Comparison of ENCODE assay signal across 25 cellular contexts in genomic region chr16:31430380-31431052, GRCh38. TPM values are rescaled to one million over a fixed set of nuclear protein-coding genes. Genes with fewer than 3 reads are reported as not detected.
A peak's percentile ranks its signal among the peaks of the same experiment; 100 is the strongest.
DNase-seq lines count a peak whose midpoint lies in the region; ATAC-seq and TF ChIP-seq lines count a peak whose summit lies in the region.
"Had no signal": no experiment of that assay in that cellular context is flagged by ENCODE, and none has a peak within 500 bp of the region (broad histone marks: within the 10 kb centered on the region; RNA-seq: fewer than 3 reads in every experiment).

No MANE protein-coding gene starts in this region.

- peaks cover 9% of the 10 kb centered on the region for H3K27me3 Mint-ChIP-seq in activated CD8-positive, alpha-beta memory T cell treated with anti-CD3 and anti-CD28 coated beads, Interleukin-2, amount 10 ng/mL, durations not matched to agents 7 days and 5 days
- H3K27me3 Mint-ChIP-seq in chondrocyte (ENCODE audit: low read depth) (peaks cover 24% of the 10 kb centered on the region), Calu3 (ENCODE audit: unreplicated experiment) (peaks cover 39% of the 10 kb centered on the region)
- H3K27me3 Mint-ChIP-seq: activated CD4-positive, alpha-beta T cell treated with anti-CD3 and anti-CD28 coated beads, Interleukin-2, amount 10 ng/mL, durations not matched to agents 7 days and 5 days; effector memory CD8-positive, alpha-beta T cell had no signal

- H2AFZ ChIP-seq in Karpas-422 (ENCODE audit: low read length) = no peak overlapping the region

- intact Hi-C loops in psoas muscle (cut with DNase I) (no loop called here), Calu3 (cut with micrococcal nuclease; ENCODE audit: unreplicated experiment) (no loop called here)

- H3K4me3 ChIP-seq in Karpas-422 (ENCODE audit: low read length) (no peak overlapping the region), psoas muscle (no peak overlapping the region), SJCRH30 (no peak overlapping the region)
- H3K4me3 ChIP-seq: A549, esophagus squamous epithelium, left lung, uterus had no signal

- no TSS peak for BruUV-seq in Calu3 (replicated peaks; lab: Mats Ljungman, UMichigan)

- WGBS in psoas muscle, 3 donors = 42 to 57% (median 51%) methylated on average over 5 of the region's 5 CpGs

- H4K20me1 ChIP-seq in Karpas-422 (ENCODE audit: insufficient read depth, low read depth, low read length) = no peaks in the 10 kb centered on the region

- H3K4me1 Mint-ChIP-seq in activated CD8-positive, alpha-beta memory T cell treated with anti-CD3 and anti-CD28 coated beads, Interleukin-2, amount 10 ng/mL, durations not matched to agents 7 days and 5 days = peaks cover 35% of the 10 kb centered on the region
- H3K4me1 Mint-ChIP-seq in chondrocyte (ENCODE audit: low read depth) (no peaks in the 10 kb centered on the region), Calu3 (ENCODE audit: low read depth, unreplicated experiment) (no peaks in the 10 kb centered on the region)

- H3K36me3 Mint-ChIP-seq in activated CD8-positive, alpha-beta memory T cell treated with anti-CD3 and anti-CD28 coated beads, Interleukin-2, amount 10 ng/mL, durations not matched to agents 7 days and 5 days = peaks cover 2% of the 10 kb centered on the region
- H3K36me3 Mint-ChIP-seq in chondrocyte (ENCODE audit: low read depth) (no peaks in the 10 kb centered on the region), Calu3 (ENCODE audit: insufficient read depth, unreplicated experiment) (peaks cover 5% of the 10 kb centered on the region)
- H3K36me3 Mint-ChIP-seq: T-cell had no signal

- H3K4me3 Mint-ChIP-seq in activated CD8-positive, alpha-beta memory T cell treated with anti-CD3 and anti-CD28 coated beads, Interleukin-2, amount 10 ng/mL, durations not matched to agents 7 days and 5 days = no peak overlapping the region
- H3K4me3 Mint-ChIP-seq in chondrocyte (ENCODE audit: unreplicated experiment) (no peak overlapping the region), Calu3 (ENCODE audit: low read depth, unreplicated experiment) (no peak overlapping the region)
- H3K4me3 Mint-ChIP-seq: activated CD4-positive, alpha-beta T cell treated with anti-CD3 and anti-CD28 coated beads, Interleukin-2, amount 10 ng/mL, durations not matched to agents 7 days and 5 days; activated naive CD4-positive, alpha-beta T cell treated with anti-CD3 and anti-CD28 coated beads for 36 hours; effector memory CD8-positive, alpha-beta T cell; T-cell had no signal

- H3K27me3 ChIP-seq in Karpas-422 (ENCODE audit: low read length) (no peaks in the 10 kb centered on the region), psoas muscle (ENCODE audit: insufficient read depth in 3 of 3, low read length in 2 of 3) (no peaks in the 10 kb centered on the region), SJCRH30 (no peaks in the 10 kb centered on the region)
- H3K27me3 ChIP-seq: BE2C, uterus had no signal

- no peaks in the 10 kb centered on the region for H3K79me2 ChIP-seq in Karpas-422 (ENCODE audit: low read length)

- H3K9ac ChIP-seq in Karpas-422 (ENCODE audit: low read length) = no peak overlapping the region

- H3K27ac ChIP-seq in Karpas-422 (ENCODE audit: low read length) (no peak overlapping the region), psoas muscle (peak overlapping the region; percentile 99), SJCRH30 (no peak overlapping the region)
- H3K27ac ChIP-seq: A549, esophagus squamous epithelium, left lung, uterus had no signal

- no peak for DNase-seq in activated CD8-positive, alpha-beta memory T cell treated with anti-CD3 and anti-CD28 coated beads, Interleukin-2, amount 10 ng/mL, durations not matched to agents 7 days and 5 days
- no peak for DNase-seq in activated CD8-positive, alpha-beta memory T cell treated with anti-CD3 and anti-CD28 coated beads for 24 hours
- DNase-seq in Karpas-422 (peak; percentile 29), chondrocyte (ENCODE audit: low spot score) (peak; percentile 19), psoas muscle (no peak), HUDEP-2 (lab: John Stamatoyannopoulos, UW; ENCODE audit: unreplicated experiment in 76 of 76) (no peak), Calu3 (no peak), SJCRH30 (no peak)
- DNase-seq: activated CD4-positive, alpha-beta T cell treated with anti-CD3 and anti-CD28 coated beads, Interleukin-2, amount 10 ng/mL, durations not matched to agents 7 days and 5 days; activated naive CD4-positive, alpha-beta T cell treated with anti-CD3 and anti-CD28 coated beads for 36 hours; BE2C; Caco-2; effector memory CD8-positive, alpha-beta T cell; esophagus squamous epithelium; left lung; NCI-H2171 treated with DMSO at 0.1 percent for 48 hours; NCI-H526; nucleus accumbens; SHP77 treated with DMSO at 0.1 percent for 48 hours; stimulated activated CD8-positive, alpha-beta memory T cell treated with anti-CD3 and anti-CD28 coated beads, Interleukin-4, amount 100 ng/mL, for 48 hours; T-cell; uterus had no signal

- no peaks in the 10 kb centered on the region for H3K9me2 ChIP-seq in Karpas-422 (replicated peaks; ENCODE audit: insufficient read depth, low read length)

- H3K9me3 Mint-ChIP-seq in activated CD8-positive, alpha-beta memory T cell treated with anti-CD3 and anti-CD28 coated beads, Interleukin-2, amount 10 ng/mL, durations not matched to agents 7 days and 5 days (ENCODE audit: low read depth) = no peaks in the 10 kb centered on the region
- no peaks in the 10 kb centered on the region for H3K9me3 Mint-ChIP-seq in chondrocyte (ENCODE audit: low read depth)
- no peaks in the 10 kb centered on the region for H3K9me3 Mint-ChIP-seq in Calu3 (ENCODE audit: low read depth, unreplicated experiment)
- H3K9me3 Mint-ChIP-seq: activated CD4-positive, alpha-beta T cell treated with anti-CD3 and anti-CD28 coated beads, Interleukin-2, amount 10 ng/mL, durations not matched to agents 7 days and 5 days; activated naive CD4-positive, alpha-beta T cell treated with anti-CD3 and anti-CD28 coated beads for 36 hours; effector memory CD8-positive, alpha-beta T cell; T-cell had no signal

- H3K4me2 ChIP-seq in Karpas-422 (ENCODE audit: low read depth, low read length, poor library complexity, severe bottlenecking) = no peak overlapping the region
- H3K4me2 ChIP-seq: A549 had no signal

- H3K27ac Mint-ChIP-seq in activated CD8-positive, alpha-beta memory T cell treated with anti-CD3 and anti-CD28 coated beads, Interleukin-2, amount 10 ng/mL, durations not matched to agents 7 days and 5 days = peak overlapping the region; percentile 58
- H3K27ac Mint-ChIP-seq in chondrocyte (ENCODE audit: unreplicated experiment) (no peak overlapping the region), Calu3 (ENCODE audit: unreplicated experiment) (no peak overlapping the region)
- H3K27ac Mint-ChIP-seq: activated CD4-positive, alpha-beta T cell treated with anti-CD3 and anti-CD28 coated beads, Interleukin-2, amount 10 ng/mL, durations not matched to agents 7 days and 5 days; activated naive CD4-positive, alpha-beta T cell treated with anti-CD3 and anti-CD28 coated beads for 36 hours; effector memory CD8-positive, alpha-beta T cell; T-cell had no signal

- TF ChIP-seq CTCF in chondrocyte (IDR thresholded peaks at IDR 0.05) (no peak), psoas muscle (IDR thresholded peaks at IDR 0.05) (no peak), Calu3 (IDR thresholded peaks at IDR 0.05; ENCODE audit: unreplicated experiment) (no peak)

- H3K4me1 ChIP-seq in Karpas-422 (ENCODE audit: low read length) (no peaks in the 10 kb centered on the region), psoas muscle (peaks cover 41% of the 10 kb centered on the region), SJCRH30 (no peaks in the 10 kb centered on the region)
- H3K4me1 ChIP-seq: A549, BE2C, Caco-2, uterus had no signal

- CTCF ChIA-PET in activated CD8-positive, alpha-beta memory T cell treated with anti-CD3 and anti-CD28 coated beads, Interleukin-2, amount 10 ng/mL, durations not matched to agents 7 days and 5 days (lab: Charles Lee) = interaction anchor here (1.0 to 2.7 kb wide), 8 partner anchors 8 to 84 kb away, joined by 3 to 13 read pairs (median 4); partner anchors contain the start of genes ARMC5 and ZNF843
- CTCF ChIA-PET in Calu3 (lab: Charles Lee) = interaction anchor here (0.5 kb wide), 1 partner anchor 48 kb away, joined by 5 read pairs; no protein-coding TSS in a partner anchor

- peak; percentile 54 for ATAC-seq in activated CD8-positive, alpha-beta memory T cell treated with anti-CD3 and anti-CD28 coated beads, Interleukin-2, amount 10 ng/mL, durations not matched to agents 7 days and 5 days
- ATAC-seq in psoas muscle = no peak
- ATAC-seq: A549; effector memory CD8-positive, alpha-beta T cell; HCT116; left lung; T-cell had no signal

- H3K9me3 ChIP-seq in Karpas-422 (ENCODE audit: low read length) (no peaks in the 10 kb centered on the region), psoas muscle (no peaks in the 10 kb centered on the region), SJCRH30 (replicated peaks) (no peaks in the 10 kb centered on the region)
- H3K9me3 ChIP-seq: A549, BE2C, Caco-2, left lung, uterus had no signal

- H3K36me3 ChIP-seq in Karpas-422 (ENCODE audit: insufficient read depth, low read length) (no peaks in the 10 kb centered on the region), psoas muscle (ENCODE audit: insufficient read depth in 1 of 2, low read depth in 1 of 2) (peaks cover 0 to 9% of the 10 kb centered on the region in 2 donors), SJCRH30 (no peaks in the 10 kb centered on the region)
- H3K36me3 ChIP-seq: BE2C, esophagus squamous epithelium, left lung, uterus had no signal

RNA-seq across cellular contexts. Expression of gene COX6A2, which starts 2.4 kb away (rescaled TPM):
- not detected for total RNA-seq in activated CD8-positive, alpha-beta memory T cell treated with anti-CD3 and anti-CD28 coated beads, Interleukin-2, amount 10 ng/mL, durations not matched to agents 7 days and 5 days
- not detected in 2 replicates for total RNA-seq in Karpas-422 (2014; rRNA removed; shearing (Covaris generic); ENCODE audit: low replicate concordance)
- not detected in 3 replicates for total RNA-seq in chondrocyte
- total RNA-seq in psoas muscle = 1,000 to 10,000 TPM; 1,027 to 1,232 (median 1,156) TPM
- 1,000 to 10,000 TPM; 1,633 to 3,792 (median 3,386) TPM for polyA plus RNA-seq in psoas muscle
- not detected in 2 replicates for total RNA-seq in Calu3 (2022)
- total RNA-seq in SJCRH30 (2014; rRNA removed; shearing (Covaris generic)) = not detected in 2 replicates
- total RNA-seq: activated CD4-positive, alpha-beta T cell treated with anti-CD3 and anti-CD28 coated beads, Interleukin-2, amount 10 ng/mL, durations not matched to agents 7 days and 5 days; activated naive CD4-positive, alpha-beta T cell treated with anti-CD3 and anti-CD28 coated beads for 36 hours; Caco-2; esophagus squamous epithelium; renal cortical epithelial cell; T-cell; uterus had no signal
- polyA plus RNA-seq: A549 had no signal

RNA-seq across cellular contexts. Expression of gene ZNF843, which starts 12.1 kb away (rescaled TPM):
- under 1 TPM; 0.16 to 0.29 TPM for total RNA-seq in activated CD8-positive, alpha-beta memory T cell treated with anti-CD3 and anti-CD28 coated beads, Interleukin-2, amount 10 ng/mL, durations not matched to agents 7 days and 5 days
- not detected in 2 replicates for total RNA-seq in Karpas-422 (2014; rRNA removed; shearing (Covaris generic); ENCODE audit: low replicate concordance)
- total RNA-seq in chondrocyte (2.3 to 3.7 TPM (median 2.8 TPM) in 3 replicates), psoas muscle (1 to 10 TPM in 1 of 4 donors, under 1 TPM in 3; 0.32 to 1.8 (median 0.93) TPM), Calu3 (2022) (0.17 TPM in 1 of 2 replicates, not detected in the other)
- 1 to 10 TPM in 1 of 3 donors, under 1 TPM in 2; 0.17 to 1.5 (median 0.30) TPM for polyA plus RNA-seq in psoas muscle
- 0.14 TPM in 1 of 2 replicates, not detected in the other for total RNA-seq in SJCRH30 (2014; rRNA removed; shearing (Covaris generic))

RNA-seq across cellular contexts. Expression of gene ARMC5, which starts 28.8 kb away (rescaled TPM):
- 10 to 100 TPM; 19.2 to 22.2 TPM for total RNA-seq in activated CD8-positive, alpha-beta memory T cell treated with anti-CD3 and anti-CD28 coated beads, Interleukin-2, amount 10 ng/mL, durations not matched to agents 7 days and 5 days
- 1.5 and 2.3 TPM in 2 replicates for total RNA-seq in Karpas-422 (2014; rRNA removed; shearing (Covaris generic); ENCODE audit: low replicate concordance)
- total RNA-seq in chondrocyte (12.2 to 13.2 TPM (median 12.4 TPM) in 3 replicates), psoas muscle (10 to 100 TPM; 10.1 to 18.7 (median 13.1) TPM), Calu3 (2022) (13.2 and 13.6 TPM in 2 replicates)
- polyA plus RNA-seq in psoas muscle = 10 to 100 TPM in 1 of 3 donors, 1 to 10 TPM in 2; 6.5 to 11.7 (median 8.5) TPM
- total RNA-seq in SJCRH30 (2014; rRNA removed; shearing (Covaris generic)) = 6.1 and 6.7 TPM in 2 replicates

RNA-seq across cellular contexts. Expression of gene ITGAD, which starts 37.4 kb away (rescaled TPM):
- total RNA-seq in activated CD8-positive, alpha-beta memory T cell treated with anti-CD3 and anti-CD28 coated beads, Interleukin-2, amount 10 ng/mL, durations not matched to agents 7 days and 5 days = under 1 TPM; 0.09 to 0.23 TPM
- not detected in 2 replicates for total RNA-seq in Karpas-422 (2014; rRNA removed; shearing (Covaris generic); ENCODE audit: low replicate concordance)
- total RNA-seq in chondrocyte = not detected in 3 replicates
- under 1 TPM in 2 of 4 donors, not detected in 2; 0.07 to 0.42 TPM for total RNA-seq in psoas muscle
- under 1 TPM in 2 of 3 donors, not detected in 1; 0.01 to 0.05 TPM for polyA plus RNA-seq in psoas muscle
- not detected in 2 replicates for total RNA-seq in Calu3 (2022)
- not detected in 2 replicates for total RNA-seq in SJCRH30 (2014; rRNA removed; shearing (Covaris generic))
- total RNA-seq: activated CD4-positive, alpha-beta T cell treated with anti-CD3 and anti-CD28 coated beads, Interleukin-2, amount 10 ng/mL, durations not matched to agents 7 days and 5 days; activated naive CD4-positive, alpha-beta T cell treated with anti-CD3 and anti-CD28 coated beads for 36 hours; Caco-2; renal cortical epithelial cell had no signal
- polyA plus RNA-seq: A549 had no signal

RNA-seq across cellular contexts. Expression of gene TGFB1I1, which starts 41.4 kb away (rescaled TPM):
- 1 to 10 TPM in 1 of 2 experiments, under 1 TPM in 1; 0.67 to 1.0 TPM for total RNA-seq in activated CD8-positive, alpha-beta memory T cell treated with anti-CD3 and anti-CD28 coated beads, Interleukin-2, amount 10 ng/mL, durations not matched to agents 7 days and 5 days
- not detected in 2 replicates for total RNA-seq in Karpas-422 (2014; rRNA removed; shearing (Covaris generic); ENCODE audit: low replicate concordance)
- total RNA-seq in chondrocyte (124 to 224 TPM (median 221 TPM) in 3 replicates), psoas muscle (10 to 100 TPM in 1 of 4 donors, 1 to 10 TPM in 3; 8.3 to 11.5 (median 8.7) TPM), Calu3 (2022) (14.5 and 18.7 TPM in 2 replicates)
- 1 to 10 TPM; 4.5 to 7.0 (median 5.0) TPM for polyA plus RNA-seq in psoas muscle
- 12.9 and 13.1 TPM in 2 replicates for total RNA-seq in SJCRH30 (2014; rRNA removed; shearing (Covaris generic))

Comparison
In these comparisons a context has a peak if more than half of its experiments do, and no peak if none do; other contexts are left out.
1. DNase-seq: peak in Karpas-422 (single experiment) and chondrocyte (single experiment); none in activated CD8-positive, alpha-beta memory T cell treated with anti-CD3 and anti-CD28 coated beads, Interleukin-2, amount 10 ng/mL, durations not matched to agents 7 days and 5 days (single experiment), activated CD8-positive, alpha-beta memory T cell treated with anti-CD3 and anti-CD28 coated beads for 24 hours (single experiment), psoas muscle (0 of 2), HUDEP-2 (0 of 76), Calu3 (single experiment) and SJCRH30 (0 of 2).
2. RNA of gene COX6A2, which starts 2.4 kb away (total RNA-seq): 1,027 to 1,232 TPM in psoas muscle; not detected in activated CD8-positive, alpha-beta memory T cell treated with anti-CD3 and anti-CD28 coated beads, Interleukin-2, amount 10 ng/mL, durations not matched to agents 7 days and 5 days, not detected in Karpas-422, not detected in chondrocyte, not detected in Calu3 and not detected in SJCRH30; every median in the first group is over 1,000 times any median in the second.